ENCODE assay signal across 16 cellular contexts in genomic region chr3:119195911-119196310, GRCh38. TPM values are rescaled to one million over a fixed set of nuclear protein-coding genes. Genes with fewer than 3 reads are reported as not detected.
"Had no signal": no experiment of that assay in that cellular context is flagged by ENCODE, and none has a peak within 500 bp of the region (broad histone marks: within the 10 kb centered on the region; RNA-seq: fewer than 3 reads in every experiment).

No MANE protein-coding gene starts in this region.

- H3K4me3 ChIP-seq: coronary artery, right lobe of liver, transverse colon had no signal

- H3K27me3 ChIP-seq: right lobe of liver, transverse colon had no signal

- H3K9me3 ChIP-seq: right lobe of liver, transverse colon had no signal

- H3K36me3 ChIP-seq: right lobe of liver, transverse colon had no signal

- ATAC-seq: activated CD8-positive, alpha-beta T cell treated with anti-CD3 and anti-CD28 coated beads, Interleukin-2, amount 10 ng/mL, durations not matched to agents 7 days and 5 days; natural killer cell treated with Interleukin-12 subunit alpha and Interleukin-12 subunit beta and Interleukin-15 and Interleukin-18, amount 100 ng/mL, for 72 hours; right lobe of liver; stimulated activated naive B cell treated with anti-CD40 and anti-IgM and Interleukin-4, amounts not matched to agents 10 μg/mL and 1 μg/mL and 100 μg/mL, for 72 hours had no signal

- H3K27ac ChIP-seq: coronary artery, right lobe of liver, transverse colon, VCaP had no signal

- DNase-seq: activated CD8-positive, alpha-beta memory T cell treated with anti-CD3 and anti-CD28 coated beads, Interleukin-2, amount 50 U/mL, for 48 hours; activated CD8-positive, alpha-beta T cell treated with anti-CD3 and anti-CD28 coated beads, Interleukin-2, amount 10 ng/mL, durations not matched to agents 7 days and 5 days; activated naive CD4-positive, alpha-beta T cell; central memory CD4-positive, alpha-beta T cell; effector CD4-positive, alpha-beta T cell; hypothalamus; right lobe of liver; stimulated activated naive B cell treated with anti-CD40 and anti-IgM and Interleukin-4, amounts not matched to agents 10 μg/mL and 1 μg/mL and 100 μg/mL, for 72 hours; T1000; transverse colon had no signal

- H3K4me1 ChIP-seq: right lobe of liver, transverse colon had no signal

RNA-seq across cellular contexts. Expression of gene UPK1B, which starts 22.5 kb away (rescaled TPM):
- total RNA-seq: activated CD8-positive, alpha-beta T cell treated with anti-CD3 and anti-CD28 coated beads, Interleukin-2, amount 10 ng/mL, durations not matched to agents 7 days and 5 days; activated T-helper 1 cell treated with anti-CD3 and anti-CD28 coated beads, Interleukin-12 subunit alpha, Interleukin-12 subunit beta, Interleukin-2, Interleukin-4 antibody, amounts not matched to agents 30 ng/mL and 10 ng/mL and 1 ng/mL, durations not matched to agents 14 hours and 24 hours and 36 hours; natural killer cell treated with Interleukin-12 subunit alpha and Interleukin-12 subunit beta and Interleukin-15 and Interleukin-18, amount 100 ng/mL, for 72 hours had no signal

RNA-seq across cellular contexts. Expression of gene TEX55, which starts 49.9 kb away (rescaled TPM):
- total RNA-seq: activated CD8-positive, alpha-beta T cell treated with anti-CD3 and anti-CD28 coated beads, Interleukin-2, amount 10 ng/mL, durations not matched to agents 7 days and 5 days; activated T-helper 1 cell treated with anti-CD3 and anti-CD28 coated beads, Interleukin-12 subunit alpha, Interleukin-12 subunit beta, Interleukin-2, Interleukin-4 antibody, amounts not matched to agents 30 ng/mL and 10 ng/mL and 1 ng/mL, durations not matched to agents 14 hours and 24 hours and 36 hours; glomerular endothelial cell; natural killer cell treated with Interleukin-12 subunit alpha and Interleukin-12 subunit beta and Interleukin-15 and Interleukin-18, amount 100 ng/mL, for 72 hours; progenitor cell of endocrine pancreas; right lobe of liver; transverse colon had no signal
